In the genomic region with DNA sequence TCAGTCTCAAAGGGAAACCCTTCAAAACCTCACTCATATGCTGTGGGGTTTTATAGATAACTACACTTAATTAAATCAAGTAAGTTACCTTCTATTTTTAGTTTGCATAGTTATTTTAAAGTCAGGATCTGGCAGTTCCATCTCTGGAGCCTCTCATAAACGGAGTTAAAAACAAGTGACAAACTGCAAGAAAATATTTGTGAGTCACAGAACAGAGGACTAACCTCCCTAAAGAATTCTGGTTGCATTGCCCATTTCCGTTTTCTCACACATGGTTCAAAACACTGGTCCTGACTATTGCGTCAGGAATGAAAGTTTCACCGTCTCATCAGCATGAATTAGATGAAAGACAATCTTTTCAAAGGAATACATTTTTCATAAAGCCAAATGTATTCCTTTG, we compare ENCODE assay signal across 15 cellular contexts. TPM values are rescaled to one million over a fixed set of nuclear protein-coding genes. Genes with fewer than 3 reads are reported as not detected.
DNase-seq lines count a peak whose midpoint lies in the region; TF ChIP-seq lines count a peak whose summit lies in the region.
"Had no signal": no experiment of that assay in that cellular context is flagged by ENCODE, and none has a peak within 500 bp of the region (broad histone marks: within the 10 kb centered on the region; RNA-seq: fewer than 3 reads in every experiment).

No MANE protein-coding gene starts in this region.

- H3K4me3 ChIP-seq in HFF-Myc (replicated peaks; ENCODE audit: low read depth, low read length) = no peak overlapping the region
- H3K4me3 ChIP-seq: pancreas had no signal

- H3K4me1 Mint-ChIP-seq in progenitor cell of endocrine pancreas (ENCODE audit: low read depth) = no peaks in the 10 kb centered on the region
- H3K4me1 Mint-ChIP-seq: B cell had no signal

- H3K36me3 Mint-ChIP-seq in progenitor cell of endocrine pancreas (ENCODE audit: insufficient read depth) = no peaks in the 10 kb centered on the region

- no peak overlapping the region for H3K4me3 Mint-ChIP-seq in progenitor cell of endocrine pancreas (ENCODE audit: low read depth)
- H3K4me3 Mint-ChIP-seq: activated T-cell treated with anti-CD3 and anti-CD28 coated beads, Interleukin-2, amount 50 U/mL, for 4 hours; B cell had no signal

- TF ChIP-seq CTCF in HFF-Myc (IDR thresholded peaks at IDR 0.05; ENCODE audit: low read depth, low read length, missing control alignments) (no peak), progenitor cell of endocrine pancreas (IDR thresholded peaks at IDR 0.05; ENCODE audit: unreplicated experiment) (no peak)

- DNase-seq in 8988T (peak; percentile 22), HFF-Myc (ENCODE audit: extremely low read depth, low read depth) (peak; percentile 67), SW 1271 (lab: John Stamatoyannopoulos, UW) (peak; percentile 17 to 66), fibroblast of the conjunctiva (ENCODE audit: low read depth) (peak; percentile 53), HUDEP-2 (lab: John Stamatoyannopoulos, UW; ENCODE audit: unreplicated experiment in 76 of 76) (no peak), progenitor cell of endocrine pancreas (ENCODE audit: low spot score, unreplicated experiment) (no peak), NCI-H146 (lab: John Stamatoyannopoulos, UW) (no peak)
- no peak for DNase-seq in activated CD8-positive, alpha-beta memory T cell treated with anti-CD3 and anti-CD28 coated beads for 24 hours
- DNase-seq: activated T-cell treated with anti-CD3 and anti-CD28 coated beads, Interleukin-2, amount 50 U/mL, for 4 hours; central memory CD4-positive, alpha-beta T cell; GF-D8; pancreas; stimulated activated CD4-positive, alpha-beta T cell treated with anti-CD3 and anti-CD28 coated beads, Interleukin-4, amount 100 ng/mL, for 1 hour; WERI-Rb-1 had no signal

- H3K9me3 Mint-ChIP-seq in progenitor cell of endocrine pancreas (ENCODE audit: low read depth) = no peaks in the 10 kb centered on the region
- H3K9me3 Mint-ChIP-seq: activated T-cell treated with anti-CD3 and anti-CD28 coated beads, Interleukin-2, amount 50 U/mL, for 4 hours had no signal

- H3K27me3 Mint-ChIP-seq in progenitor cell of endocrine pancreas = peaks cover 13% of the 10 kb centered on the region

- H3K27ac Mint-ChIP-seq in progenitor cell of endocrine pancreas = no peak overlapping the region
- H3K27ac Mint-ChIP-seq: B cell had no signal

RNA-seq across cellular contexts. Expression of gene RXFP2, which starts 10.6 kb away (rescaled TPM):
- total RNA-seq in progenitor cell of endocrine pancreas = not detected in 2 replicates
- total RNA-seq: activated T-cell treated with anti-CD3 and anti-CD28 coated beads, Interleukin-2, amount 50 U/mL, for 4 hours; B cell; pancreas had no signal

Comparison
In these comparisons a context has a peak if more than half of its experiments do, and no peak if none do; other contexts are left out.
1. DNase-seq: peak in 8988T (single experiment), HFF-Myc (single experiment), SW 1271 (2 of 2) and fibroblast of the conjunctiva (single experiment); none in HUDEP-2 (0 of 76), activated CD8-positive, alpha-beta memory T cell treated with anti-CD3 and anti-CD28 coated beads for 24 hours (single experiment), progenitor cell of endocrine pancreas (single experiment) and NCI-H146 (single experiment).